Comparison of ENCODE assay signal across 23 cellular contexts in the genomic region with DNA sequence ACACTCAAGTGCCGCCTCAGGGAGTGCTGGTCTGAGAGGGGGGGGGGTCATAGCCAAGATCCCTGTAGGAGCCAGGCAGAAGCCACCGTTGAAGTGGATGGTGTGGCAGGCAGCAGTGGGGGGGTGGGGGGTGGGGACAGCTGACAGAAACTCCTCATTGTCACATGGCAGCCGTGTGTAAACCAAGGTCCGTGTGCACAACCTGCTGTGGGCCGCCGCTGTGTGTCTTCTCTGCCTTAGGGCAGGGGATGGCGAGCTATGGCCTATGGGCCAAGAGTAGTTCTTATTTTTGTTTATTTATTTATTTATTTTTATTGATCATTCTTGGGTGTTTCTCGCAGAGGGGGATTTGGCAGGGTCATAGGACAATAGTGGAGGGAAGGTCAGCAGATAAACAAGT. TPM values are rescaled to one million over a fixed set of nuclear protein-coding genes. Genes with fewer than 3 reads are reported as not detected.
"Had no signal": no experiment of that assay in that cellular context is flagged by ENCODE, and none has a peak within 500 bp of the region (broad histone marks: within the 10 kb centered on the region; RNA-seq: fewer than 3 reads in every experiment).

No MANE protein-coding gene starts in this region.

- ATAC-seq: left ventricle myocardium superior had no signal

- DNase-seq: activated CD4-positive, alpha-beta memory T cell treated with anti-CD3 and anti-CD28 coated beads for 36 hours; activated CD4-positive, alpha-beta T cell treated with anti-CD3 and anti-CD28 coated beads for 4 hours; activated CD4-positive, CD25-positive, alpha-beta regulatory T cell; activated effector memory CD4-positive, alpha-beta T cell treated with Interleukin-2 at 50 U/mL for 16 hours; activated naive CD4-positive, alpha-beta T cell treated with anti-CD3 and anti-CD28 coated beads for 36 hours; activated T-cell treated with anti-CD3 and anti-CD28 coated beads, Interleukin-2, amount 50 U/mL, for 48 hours; amygdala; dermis blood vessel endothelial cell; effector CD8-positive, alpha-beta T cell; erythroblast; foreskin fibroblast; kidney glomerular epithelial cell; left ventricle myocardium superior; mammary epithelial cell; midbrain; retina; stimulated activated CD4-positive, alpha-beta T cell treated with anti-CD3 and anti-CD28 coated beads, Interleukin-2, amount 100 ng/mL, for 48 hours; stimulated activated CD8-positive, alpha-beta memory T cell treated with anti-CD3 and anti-CD28 coated beads, Interleukin-4, amount 100 ng/mL, for 48 hours; stimulated activated naive CD4-positive, alpha-beta T cell; testis had no signal

- H3K27ac Mint-ChIP-seq: nephron; T-helper 1 cell treated with Interleukin-12 subunit alpha and Interleukin-12 subunit beta and Interleukin-4 antibody, amounts not matched to agents 30 μg/mL and 1 μg/mL, for 36 hours had no signal

- H3K9me3 Mint-ChIP-seq: activated CD4-positive, alpha-beta memory T cell treated with anti-CD3 and anti-CD28 coated beads for 36 hours; activated naive CD4-positive, alpha-beta T cell treated with anti-CD3 and anti-CD28 coated beads for 36 hours; T-helper 1 cell treated with Interleukin-12 subunit alpha and Interleukin-12 subunit beta and Interleukin-4 antibody, amounts not matched to agents 30 μg/mL and 1 μg/mL, for 36 hours had no signal

- H3K4me1 Mint-ChIP-seq: nephron had no signal

- H3K4me3 Mint-ChIP-seq: activated CD4-positive, alpha-beta memory T cell treated with anti-CD3 and anti-CD28 coated beads for 36 hours; activated naive CD4-positive, alpha-beta T cell treated with anti-CD3 and anti-CD28 coated beads for 36 hours; nephron; T-helper 1 cell treated with Interleukin-12 subunit alpha and Interleukin-12 subunit beta and Interleukin-4 antibody, amounts not matched to agents 30 μg/mL and 1 μg/mL, for 36 hours had no signal

- H3K9me3 ChIP-seq: testis had no signal

- H3K27me3 Mint-ChIP-seq: activated CD4-positive, alpha-beta memory T cell treated with anti-CD3 and anti-CD28 coated beads for 36 hours had no signal

RNA-seq across cellular contexts. Expression of a gene that starts 40.3 kb away (rescaled TPM):
- total RNA-seq: glomerular endothelial cell had no signal
